Comparison of ENCODE assay signal across 8 cellular contexts in genomic region chr6:121849477-121849876, GRCh38.
DNase-seq lines count a peak whose midpoint lies in the region; ATAC-seq and TF ChIP-seq lines count a peak whose summit lies in the region.

No MANE protein-coding gene starts in this region.

- H3K9ac ChIP-seq in DND-41 (ENCODE audit: low read depth, low read length), result no peak overlapping the region

- H3K27me3 Mint-ChIP-seq in T-helper 17 cell, result no peaks in the 10 kb centered on the region

- TF ChIP-seq CTCF in DND-41 (IDR thresholded peaks at IDR 0.05; ENCODE audit: borderline replicate concordance, extremely low read depth, low read length, poor library complexity, severe bottlenecking) (peak; percentile 79), astrocyte of the cerebellum (IDR thresholded peaks at IDR 0.05; ENCODE audit: low read depth, low read length, missing control alignments) (peak; percentile 65)

- H3K36me3 Mint-ChIP-seq in T-helper 17 cell (ENCODE audit: low read depth), result no peaks in the 10 kb centered on the region

- H2AFZ ChIP-seq in DND-41 (ENCODE audit: low read depth, low read length), result no peak overlapping the region

- H3K27me3 ChIP-seq in DND-41 (ENCODE audit: insufficient read depth, low read length, poor library complexity), result no peaks in the 10 kb centered on the region

- no peak overlapping the region for H3K27ac Mint-ChIP-seq in T-helper 17 cell

- DNase-seq in DND-41, result peak; percentile 60
- DNase-seq in GM19238 (ENCODE audit: insufficient read length, low spot score), result peak; percentile 12
- DNase-seq in NCI-H526 (lab: John Stamatoyannopoulos, UW), result peak; percentile 9 to 71
- DNase-seq in astrocyte of the cerebellum (ENCODE audit: low read depth), result peak; percentile 43
- peak; percentile 85 for DNase-seq in iPS-NIHi7 (ENCODE audit: extremely low spot score)
- peak; percentile 47 for DNase-seq in superior temporal gyrus (ENCODE audit: extremely low spot score)
- no peak for DNase-seq in T-helper 17 cell

- no peak overlapping the region for H3K4me2 ChIP-seq in DND-41 (ENCODE audit: insufficient read depth, low read length)

- in situ Hi-C loops in astrocyte of the cerebellum (cut with HindIII; ENCODE audit: low sequenced_read_pairs), result no loop called here

- no peak overlapping the region for H3K4me3 Mint-ChIP-seq in T-helper 17 cell

- no peak overlapping the region for H3K27ac ChIP-seq in DND-41 (ENCODE audit: low read length)

- peak; percentile 77 for ATAC-seq in DND-41 (ENCODE audit: insufficient read depth, low read depth)
- peak; percentile 94 for ATAC-seq in HG03103 (IDR thresholded peaks at IDR 0.05; ENCODE audit: low read depth, unreplicated experiment)
- ATAC-seq in T-helper 17 cell, result no peak

- H4K20me1 ChIP-seq in DND-41 (ENCODE audit: insufficient read depth, low read length), result no peaks in the 10 kb centered on the region

- no peaks in the 10 kb centered on the region for H3K9me3 ChIP-seq in DND-41 (ENCODE audit: insufficient read depth, low read length, severe bottlenecking)
- peaks cover 3% of the 10 kb centered on the region for H3K9me3 ChIP-seq in T-helper 17 cell (ENCODE audit: control insufficient read depth, low read length, poor library complexity, severe bottlenecking)

- peaks cover 25% of the 10 kb centered on the region for H3K4me1 ChIP-seq in DND-41 (ENCODE audit: insufficient read depth, low read length)

- H3K4me3 ChIP-seq in DND-41 (ENCODE audit: low read depth in 1 of 2, low read length in 2 of 2) (no peak overlapping the region), astrocyte of the cerebellum (ENCODE audit: low read depth, low read length) (no peak overlapping the region)

- no peaks in the 10 kb centered on the region for H3K79me2 ChIP-seq in DND-41 (ENCODE audit: insufficient read depth, low read length)

- no peaks in the 10 kb centered on the region for H3K4me1 Mint-ChIP-seq in T-helper 17 cell

- H3K36me3 ChIP-seq in DND-41 (ENCODE audit: insufficient read depth, low read length), result no peaks in the 10 kb centered on the region

Comparison
In these comparisons a context has a peak if more than half of its experiments do, and no peak if none do; other contexts are left out.
1. DNase-seq: peak in DND-41 (single experiment), GM19238 (single experiment), NCI-H526 (2 of 2), astrocyte of the cerebellum (single experiment), iPS-NIHi7 (single experiment) and superior temporal gyrus (single experiment); none in T-helper 17 cell (0 of 3).